ENCODE assay signal across 1 cellular context in the genomic region with DNA sequence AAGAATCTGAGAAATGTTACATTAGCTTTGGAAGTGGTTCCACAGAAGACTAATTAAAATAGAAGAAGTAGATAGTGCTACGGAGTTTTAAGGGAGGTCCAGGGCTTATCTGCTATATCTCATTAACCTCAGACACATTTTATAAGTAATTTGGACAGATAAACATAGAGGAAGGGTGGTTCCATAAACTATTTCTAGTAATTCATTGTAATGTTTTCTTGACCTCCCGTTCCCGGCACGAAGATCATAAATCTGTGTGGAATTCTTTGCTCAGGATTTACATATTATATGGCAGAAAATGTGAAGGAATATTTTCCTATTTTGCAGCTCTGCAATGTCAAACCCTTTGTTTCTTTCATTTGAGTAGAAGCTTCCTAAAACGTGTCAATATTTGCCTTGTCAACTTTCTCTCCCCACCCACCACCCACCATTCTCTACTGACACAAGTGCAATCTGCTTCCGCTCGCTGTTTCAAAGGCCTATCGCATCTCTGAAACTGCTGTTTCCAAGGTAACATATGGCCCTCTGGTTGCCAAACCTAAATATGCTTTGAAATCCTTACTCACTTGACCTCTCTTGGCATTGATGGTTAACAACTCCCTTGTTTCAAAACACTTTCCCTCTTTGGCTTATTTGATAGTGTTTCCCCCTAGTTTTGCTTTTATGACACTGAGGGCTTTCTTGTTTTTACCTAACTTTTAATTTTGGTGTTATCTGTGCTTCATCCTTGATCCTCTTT.
A peak's percentile ranks its signal among the peaks of the same experiment; 100 is the strongest.
TF ChIP-seq lines count a peak whose summit lies in the region.

No MANE protein-coding gene starts in this region.

TF ChIP-seq in HepG2, 621 proteins besides CTCF, POLR2A, EP300 and RAD21 (continued from another document and continues in another):
- TF ChIP-seq, protein P1, sequence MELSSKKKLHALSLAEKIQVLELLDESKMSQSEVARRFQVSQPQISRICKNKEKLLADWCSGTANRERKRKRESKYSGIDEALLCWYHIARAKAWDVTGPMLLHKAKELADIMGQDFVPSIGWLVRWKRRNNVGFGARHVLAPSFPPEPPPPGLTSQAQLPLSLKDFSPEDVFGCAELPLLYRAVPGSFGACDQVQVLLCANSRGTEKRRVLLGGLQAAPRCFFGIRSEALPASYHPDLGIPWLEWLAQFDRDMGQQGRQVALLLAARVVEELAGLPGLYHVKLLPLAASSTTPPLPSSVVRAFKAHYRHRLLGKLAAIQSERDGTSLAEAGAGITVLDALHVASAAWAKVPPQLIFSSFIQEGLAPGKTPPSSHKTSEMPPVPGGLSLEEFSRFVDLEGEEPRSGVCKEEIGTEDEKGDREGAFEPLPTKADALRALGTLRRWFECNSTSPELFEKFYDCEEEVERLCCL (CRISPR knock-in tag; IDR thresholded peaks at IDR 0.05; ENCODE audit: borderline replicate concordance): no peak
- TF ChIP-seq, protein P2, sequence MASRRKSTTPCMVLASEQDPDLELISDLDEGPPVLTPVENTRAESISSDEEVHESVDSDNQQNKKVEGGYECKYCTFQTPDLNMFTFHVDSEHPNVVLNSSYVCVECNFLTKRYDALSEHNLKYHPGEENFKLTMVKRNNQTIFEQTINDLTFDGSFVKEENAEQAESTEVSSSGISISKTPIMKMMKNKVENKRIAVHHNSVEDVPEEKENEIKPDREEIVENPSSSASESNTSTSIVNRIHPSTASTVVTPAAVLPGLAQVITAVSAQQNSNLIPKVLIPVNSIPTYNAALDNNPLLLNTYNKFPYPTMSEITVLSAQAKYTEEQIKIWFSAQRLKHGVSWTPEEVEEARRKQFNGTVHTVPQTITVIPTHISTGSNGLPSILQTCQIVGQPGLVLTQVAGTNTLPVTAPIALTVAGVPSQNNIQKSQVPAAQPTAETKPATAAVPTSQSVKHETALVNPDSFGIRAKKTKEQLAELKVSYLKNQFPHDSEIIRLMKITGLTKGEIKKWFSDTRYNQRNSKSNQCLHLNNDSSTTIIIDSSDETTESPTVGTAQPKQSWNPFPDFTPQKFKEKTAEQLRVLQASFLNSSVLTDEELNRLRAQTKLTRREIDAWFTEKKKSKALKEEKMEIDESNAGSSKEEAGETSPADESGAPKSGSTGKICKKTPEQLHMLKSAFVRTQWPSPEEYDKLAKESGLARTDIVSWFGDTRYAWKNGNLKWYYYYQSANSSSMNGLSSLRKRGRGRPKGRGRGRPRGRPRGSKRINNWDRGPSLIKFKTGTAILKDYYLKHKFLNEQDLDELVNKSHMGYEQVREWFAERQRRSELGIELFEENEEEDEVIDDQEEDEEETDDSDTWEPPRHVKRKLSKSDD (CRISPR knock-in tag; IDR thresholded peaks at IDR 0.05; ENCODE audit: low read depth): 0 out of 2 replicates have a peak, but pooled peaks have one; percentile 46
- TF ChIP-seq, protein P3, sequence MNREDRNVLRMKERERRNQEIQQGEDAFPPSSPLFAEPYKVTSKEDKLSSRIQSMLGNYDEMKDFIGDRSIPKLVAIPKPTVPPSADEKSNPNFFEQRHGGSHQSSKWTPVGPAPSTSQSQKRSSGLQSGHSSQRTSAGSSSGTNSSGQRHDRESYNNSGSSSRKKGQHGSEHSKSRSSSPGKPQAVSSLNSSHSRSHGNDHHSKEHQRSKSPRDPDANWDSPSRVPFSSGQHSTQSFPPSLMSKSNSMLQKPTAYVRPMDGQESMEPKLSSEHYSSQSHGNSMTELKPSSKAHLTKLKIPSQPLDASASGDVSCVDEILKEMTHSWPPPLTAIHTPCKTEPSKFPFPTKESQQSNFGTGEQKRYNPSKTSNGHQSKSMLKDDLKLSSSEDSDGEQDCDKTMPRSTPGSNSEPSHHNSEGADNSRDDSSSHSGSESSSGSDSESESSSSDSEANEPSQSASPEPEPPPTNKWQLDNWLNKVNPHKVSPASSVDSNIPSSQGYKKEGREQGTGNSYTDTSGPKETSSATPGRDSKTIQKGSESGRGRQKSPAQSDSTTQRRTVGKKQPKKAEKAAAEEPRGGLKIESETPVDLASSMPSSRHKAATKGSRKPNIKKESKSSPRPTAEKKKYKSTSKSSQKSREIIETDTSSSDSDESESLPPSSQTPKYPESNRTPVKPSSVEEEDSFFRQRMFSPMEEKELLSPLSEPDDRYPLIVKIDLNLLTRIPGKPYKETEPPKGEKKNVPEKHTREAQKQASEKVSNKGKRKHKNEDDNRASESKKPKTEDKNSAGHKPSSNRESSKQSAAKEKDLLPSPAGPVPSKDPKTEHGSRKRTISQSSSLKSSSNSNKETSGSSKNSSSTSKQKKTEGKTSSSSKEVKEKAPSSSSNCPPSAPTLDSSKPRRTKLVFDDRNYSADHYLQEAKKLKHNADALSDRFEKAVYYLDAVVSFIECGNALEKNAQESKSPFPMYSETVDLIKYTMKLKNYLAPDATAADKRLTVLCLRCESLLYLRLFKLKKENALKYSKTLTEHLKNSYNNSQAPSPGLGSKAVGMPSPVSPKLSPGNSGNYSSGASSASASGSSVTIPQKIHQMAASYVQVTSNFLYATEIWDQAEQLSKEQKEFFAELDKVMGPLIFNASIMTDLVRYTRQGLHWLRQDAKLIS (CRISPR knock-in tag; IDR thresholded peaks at IDR 0.05): no peak; the same call in 1 of the 2 replicates
- TF ChIP-seq RELA (CRISPR knock-in tag; IDR thresholded peaks at IDR 0.05) (no peak), SIN3B (IDR thresholded peaks at IDR 0.05; ENCODE audit: low read length) (no peak), ZNF230 (CRISPR knock-in tag; IDR thresholded peaks at IDR 0.05) (no peak), ZNF570 (CRISPR knock-in tag; IDR thresholded peaks at IDR 0.05; ENCODE audit: borderline replicate concordance) (no peak), ZNF180 (CRISPR knock-in tag; IDR thresholded peaks at IDR 0.05; ENCODE audit: borderline replicate concordance, low read depth) (no peak), HDAC2 (CRISPR knock-in tag; IDR thresholded peaks at IDR 0.05) (peak; percentile 97), KLF15 (CRISPR knock-in tag; IDR thresholded peaks at IDR 0.05; ENCODE audit: borderline replicate concordance) (no peak), BCL6 (CRISPR knock-in tag; IDR thresholded peaks at IDR 0.05) (peak; percentile 85), FOXO1 (CRISPR knock-in tag; IDR thresholded peaks at IDR 0.05) (peak; percentile 96), ZNF101 (CRISPR knock-in tag; IDR thresholded peaks at IDR 0.05; ENCODE audit: borderline replicate concordance, low read depth) (no peak), ZNF333 (CRISPR knock-in tag; IDR thresholded peaks at IDR 0.05; ENCODE audit: borderline replicate concordance) (no peak), MYNN (CRISPR knock-in tag; IDR thresholded peaks at IDR 0.05; ENCODE audit: low read depth) (no peak)
- TF ChIP-seq, protein P4, sequence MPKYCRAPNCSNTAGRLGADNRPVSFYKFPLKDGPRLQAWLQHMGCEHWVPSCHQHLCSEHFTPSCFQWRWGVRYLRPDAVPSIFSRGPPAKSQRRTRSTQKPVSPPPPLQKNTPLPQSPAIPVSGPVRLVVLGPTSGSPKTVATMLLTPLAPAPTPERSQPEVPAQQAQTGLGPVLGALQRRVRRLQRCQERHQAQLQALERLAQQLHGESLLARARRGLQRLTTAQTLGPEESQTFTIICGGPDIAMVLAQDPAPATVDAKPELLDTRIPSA (CRISPR knock-in tag; IDR thresholded peaks at IDR 0.05; ENCODE audit: borderline replicate concordance): no peak
- TF ChIP-seq, protein P5, sequence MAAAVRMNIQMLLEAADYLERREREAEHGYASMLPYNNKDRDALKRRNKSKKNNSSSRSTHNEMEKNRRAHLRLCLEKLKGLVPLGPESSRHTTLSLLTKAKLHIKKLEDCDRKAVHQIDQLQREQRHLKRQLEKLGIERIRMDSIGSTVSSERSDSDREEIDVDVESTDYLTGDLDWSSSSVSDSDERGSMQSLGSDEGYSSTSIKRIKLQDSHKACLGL (CRISPR knock-in tag; IDR thresholded peaks at IDR 0.05): no peak
- TF ChIP-seq, protein P6, sequence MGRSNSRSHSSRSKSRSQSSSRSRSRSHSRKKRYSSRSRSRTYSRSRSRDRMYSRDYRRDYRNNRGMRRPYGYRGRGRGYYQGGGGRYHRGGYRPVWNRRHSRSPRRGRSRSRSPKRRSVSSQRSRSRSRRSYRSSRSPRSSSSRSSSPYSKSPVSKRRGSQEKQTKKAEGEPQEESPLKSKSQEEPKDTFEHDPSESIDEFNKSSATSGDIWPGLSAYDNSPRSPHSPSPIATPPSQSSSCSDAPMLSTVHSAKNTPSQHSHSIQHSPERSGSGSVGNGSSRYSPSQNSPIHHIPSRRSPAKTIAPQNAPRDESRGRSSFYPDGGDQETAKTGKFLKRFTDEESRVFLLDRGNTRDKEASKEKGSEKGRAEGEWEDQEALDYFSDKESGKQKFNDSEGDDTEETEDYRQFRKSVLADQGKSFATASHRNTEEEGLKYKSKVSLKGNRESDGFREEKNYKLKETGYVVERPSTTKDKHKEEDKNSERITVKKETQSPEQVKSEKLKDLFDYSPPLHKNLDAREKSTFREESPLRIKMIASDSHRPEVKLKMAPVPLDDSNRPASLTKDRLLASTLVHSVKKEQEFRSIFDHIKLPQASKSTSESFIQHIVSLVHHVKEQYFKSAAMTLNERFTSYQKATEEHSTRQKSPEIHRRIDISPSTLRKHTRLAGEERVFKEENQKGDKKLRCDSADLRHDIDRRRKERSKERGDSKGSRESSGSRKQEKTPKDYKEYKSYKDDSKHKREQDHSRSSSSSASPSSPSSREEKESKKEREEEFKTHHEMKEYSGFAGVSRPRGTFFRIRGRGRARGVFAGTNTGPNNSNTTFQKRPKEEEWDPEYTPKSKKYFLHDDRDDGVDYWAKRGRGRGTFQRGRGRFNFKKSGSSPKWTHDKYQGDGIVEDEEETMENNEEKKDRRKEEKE (IDR thresholded peaks at IDR 0.05): no peak
- TF ChIP-seq, protein P7, sequence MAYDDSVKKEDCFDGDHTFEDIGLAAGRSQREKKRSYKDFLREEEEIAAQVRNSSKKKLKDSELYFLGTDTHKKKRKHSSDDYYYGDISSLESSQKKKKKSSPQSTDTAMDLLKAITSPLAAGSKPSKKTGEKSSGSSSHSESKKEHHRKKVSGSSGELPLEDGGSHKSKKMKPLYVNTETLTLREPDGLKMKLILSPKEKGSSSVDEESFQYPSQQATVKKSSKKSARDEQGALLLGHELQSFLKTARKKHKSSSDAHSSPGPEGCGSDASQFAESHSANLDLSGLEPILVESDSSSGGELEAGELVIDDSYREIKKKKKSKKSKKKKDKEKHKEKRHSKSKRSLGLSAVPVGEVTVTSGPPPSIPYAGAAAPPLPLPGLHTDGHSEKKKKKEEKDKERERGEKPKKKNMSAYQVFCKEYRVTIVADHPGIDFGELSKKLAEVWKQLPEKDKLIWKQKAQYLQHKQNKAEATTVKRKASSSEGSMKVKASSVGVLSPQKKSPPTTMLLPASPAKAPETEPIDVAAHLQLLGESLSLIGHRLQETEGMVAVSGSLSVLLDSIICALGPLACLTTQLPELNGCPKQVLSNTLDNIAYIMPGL (CRISPR knock-in tag; IDR thresholded peaks at IDR 0.05; ENCODE audit: borderline replicate concordance in 1 of 2, low read depth in 1 of 2): peak in 1 of 2 experiments; percentile 37; a peak in 1 of 4 replicates
- TF ChIP-seq, protein P8, sequence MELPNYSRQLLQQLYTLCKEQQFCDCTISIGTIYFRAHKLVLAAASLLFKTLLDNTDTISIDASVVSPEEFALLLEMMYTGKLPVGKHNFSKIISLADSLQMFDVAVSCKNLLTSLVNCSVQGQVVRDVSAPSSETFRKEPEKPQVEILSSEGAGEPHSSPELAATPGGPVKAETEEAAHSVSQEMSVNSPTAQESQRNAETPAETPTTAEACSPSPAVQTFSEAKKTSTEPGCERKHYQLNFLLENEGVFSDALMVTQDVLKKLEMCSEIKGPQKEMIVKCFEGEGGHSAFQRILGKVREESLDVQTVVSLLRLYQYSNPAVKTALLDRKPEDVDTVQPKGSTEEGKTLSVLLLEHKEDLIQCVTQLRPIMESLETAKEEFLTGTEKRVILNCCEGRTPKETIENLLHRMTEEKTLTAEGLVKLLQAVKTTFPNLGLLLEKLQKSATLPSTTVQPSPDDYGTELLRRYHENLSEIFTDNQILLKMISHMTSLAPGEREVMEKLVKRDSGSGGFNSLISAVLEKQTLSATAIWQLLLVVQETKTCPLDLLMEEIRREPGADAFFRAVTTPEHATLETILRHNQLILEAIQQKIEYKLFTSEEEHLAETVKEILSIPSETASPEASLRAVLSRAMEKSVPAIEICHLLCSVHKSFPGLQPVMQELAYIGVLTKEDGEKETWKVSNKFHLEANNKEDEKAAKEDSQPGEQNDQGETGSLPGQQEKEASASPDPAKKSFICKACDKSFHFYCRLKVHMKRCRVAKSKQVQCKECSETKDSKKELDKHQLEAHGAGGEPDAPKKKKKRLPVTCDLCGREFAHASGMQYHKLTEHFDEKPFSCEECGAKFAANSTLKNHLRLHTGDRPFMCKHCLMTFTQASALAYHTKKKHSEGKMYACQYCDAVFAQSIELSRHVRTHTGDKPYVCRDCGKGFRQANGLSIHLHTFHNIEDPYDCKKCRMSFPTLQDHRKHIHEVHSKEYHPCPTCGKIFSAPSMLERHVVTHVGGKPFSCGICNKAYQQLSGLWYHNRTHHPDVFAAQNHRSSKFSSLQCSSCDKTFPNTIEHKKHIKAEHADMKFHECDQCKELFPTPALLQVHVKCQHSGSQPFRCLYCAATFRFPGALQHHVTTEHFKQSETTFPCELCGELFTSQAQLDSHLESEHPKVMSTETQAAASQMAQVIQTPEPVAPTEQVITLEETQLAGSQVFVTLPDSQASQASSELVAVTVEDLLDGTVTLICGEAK (IDR thresholded peaks at IDR 0.05): no peak
- TF ChIP-seq, protein P8 (CRISPR knock-in tag; IDR thresholded peaks at IDR 0.05): no peak; the same call in 1 of the 2 replicates
- TF ChIP-seq, protein P9, sequence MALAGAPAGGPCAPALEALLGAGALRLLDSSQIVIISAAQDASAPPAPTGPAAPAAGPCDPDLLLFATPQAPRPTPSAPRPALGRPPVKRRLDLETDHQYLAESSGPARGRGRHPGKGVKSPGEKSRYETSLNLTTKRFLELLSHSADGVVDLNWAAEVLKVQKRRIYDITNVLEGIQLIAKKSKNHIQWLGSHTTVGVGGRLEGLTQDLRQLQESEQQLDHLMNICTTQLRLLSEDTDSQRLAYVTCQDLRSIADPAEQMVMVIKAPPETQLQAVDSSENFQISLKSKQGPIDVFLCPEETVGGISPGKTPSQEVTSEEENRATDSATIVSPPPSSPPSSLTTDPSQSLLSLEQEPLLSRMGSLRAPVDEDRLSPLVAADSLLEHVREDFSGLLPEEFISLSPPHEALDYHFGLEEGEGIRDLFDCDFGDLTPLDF (CRISPR knock-in tag; IDR thresholded peaks at IDR 0.05): no peak
